Comparison of ENCODE assay signal across 10 cellular contexts in genomic region chr19:12527034-12527836, GRCh38. TPM values are rescaled to one million over a fixed set of nuclear protein-coding genes. Genes with fewer than 3 reads are reported as not detected.
DNase-seq lines count a peak whose midpoint lies in the region; ATAC-seq, FAIRE-seq and TF ChIP-seq lines count a peak whose summit lies in the region.
"Had no signal": no experiment of that assay in that cellular context is flagged by ENCODE, and none has a peak within 500 bp of the region (broad histone marks: within the 10 kb centered on the region; RNA-seq: fewer than 3 reads in every experiment).

No MANE protein-coding gene starts in this region.

- H3K27me3 Mint-ChIP-seq in Caco-2 (ENCODE audit: insufficient read depth, unreplicated experiment) (no peaks in the 10 kb centered on the region), natural killer cell (ENCODE audit: low read depth in 2 of 2) (no peaks in the 10 kb centered on the region)

- intact Hi-C loops in Caco-2 (cut with micrococcal nuclease; ENCODE audit: unreplicated experiment) (no loop called here), natural killer cell (cut with micrococcal nuclease) (no loop called here)

- H3K9ac ChIP-seq in mesenchymal stem cell (ENCODE audit: low read length): no peak overlapping the region

- WGBS in mesenchymal stem cell: 98% methylated on average over 8 of the region's 8 CpGs

- H2BK15ac ChIP-seq in mesenchymal stem cell (ENCODE audit: low read depth, poor library complexity, severe bottlenecking): no peak overlapping the region

- H3K4me1 Mint-ChIP-seq in Caco-2 (ENCODE audit: low read depth, unreplicated experiment) (no peaks in the 10 kb centered on the region), natural killer cell (no peaks in the 10 kb centered on the region)

- H4K8ac ChIP-seq in mesenchymal stem cell (ENCODE audit: low read length): no peak overlapping the region

- CTCF ChIA-PET in Caco-2 (lab: Charles Lee): no interaction called here

- no peak overlapping the region for H2AFZ ChIP-seq in mesenchymal stem cell (ENCODE audit: low read depth, low read length)

- no peak overlapping the region for H3K27ac ChIP-seq in mesenchymal stem cell (ENCODE audit: low read length, poor library complexity, severe bottlenecking)

- H3K4me1 ChIP-seq in Caco-2: no peaks in the 10 kb centered on the region
- H3K4me1 ChIP-seq in mesenchymal stem cell (ENCODE audit: control insufficient read depth, insufficient read depth, low read depth, low read length): no peaks in the 10 kb centered on the region

- no peak overlapping the region for H4K91ac ChIP-seq in mesenchymal stem cell (ENCODE audit: low read length)

- no peak overlapping the region for H3K23ac ChIP-seq in mesenchymal stem cell (ENCODE audit: low read length in 2 of 2)

- no peak for FAIRE-seq in bronchial epithelial cell (lab: Jason Lieb, UNC)

- H3K36me3 Mint-ChIP-seq in Caco-2 (ENCODE audit: insufficient read depth, unreplicated experiment): peaks cover 88% of the 10 kb centered on the region
- H3K36me3 Mint-ChIP-seq in natural killer cell: peaks cover 71% of the 10 kb centered on the region

- DNase-seq in Caco-2 (peak in 1 of 2 experiments; percentile 11), HFF-Myc (ENCODE audit: extremely low read depth, low read depth) (peak; percentile 7), bronchial epithelial cell (ENCODE audit: low read depth) (peak; percentile 28), mesenchymal stem cell (peak; percentile 49), natural killer cell (no peak)
- DNase-seq in stimulated activated CD4-positive, alpha-beta T cell treated with anti-CD3 and anti-CD28 coated beads, Interleukin-15, amount 100 ng/mL, for 24 hours: no peak
- DNase-seq: NCI-H226; stimulated activated CD4-positive, alpha-beta T cell treated with anti-CD3 and anti-CD28 coated beads, Interleukin-4, amount 100 ng/mL, for 24 hours had no signal

- H3K4me2 ChIP-seq in mesenchymal stem cell (ENCODE audit: low read length, poor library complexity, severe bottlenecking): no peak overlapping the region

- H3K36me3 ChIP-seq in Caco-2 (ENCODE audit: control insufficient read depth, insufficient read depth, low read length) (peaks cover 22% of the 10 kb centered on the region), bronchial epithelial cell (ENCODE audit: control insufficient read depth, insufficient read depth, low read length) (peaks cover 13% of the 10 kb centered on the region), mesenchymal stem cell (ENCODE audit: control insufficient read depth in 1 of 2, insufficient read depth in 2 of 2, low read depth in 1 of 2, low read length in 2 of 2) (peaks cover 48 to 77% of the 10 kb centered on the region in 2 experiments)

- H3K4me3 ChIP-seq in Caco-2 (ENCODE audit: low read depth, low read length): no peak overlapping the region
- no peak overlapping the region for H3K4me3 ChIP-seq in HFF-Myc (replicated peaks; ENCODE audit: low read depth, low read length)
- no peak overlapping the region for H3K4me3 ChIP-seq in bronchial epithelial cell (ENCODE audit: low read depth, low read length)
- H3K4me3 ChIP-seq in mesenchymal stem cell (ENCODE audit: insufficient read depth in 1 of 2, low read depth in 1 of 2, low read length in 2 of 2): peak overlapping the region in 1 of 2 experiments; percentile 66

- no peak overlapping the region for H2AK5ac ChIP-seq in mesenchymal stem cell (ENCODE audit: low read length, severe bottlenecking)

- no peak for TF ChIP-seq CTCF in Caco-2 (IDR thresholded peaks at IDR 0.05; ENCODE audit: insufficient read depth in 1 of 2, low read depth in 1 of 2, low read length in 1 of 2, severe bottlenecking in 1 of 2, unreplicated experiment in 1 of 2)
- TF ChIP-seq CTCF in HFF-Myc (IDR thresholded peaks at IDR 0.05; ENCODE audit: low read depth, low read length, missing control alignments): no peak
- no peak for TF ChIP-seq CTCF in bronchial epithelial cell (IDR thresholded peaks at IDR 0.05; ENCODE audit: insufficient read depth, low read length, severe bottlenecking)
- no peak for TF ChIP-seq CTCF in natural killer cell (IDR thresholded peaks at IDR 0.05)

- TSS peak; percentile 21 for BruUV-seq in Caco-2 (replicated peaks; lab: Mats Ljungman, UMichigan)

- POLR2A ChIA-PET in Caco-2 (lab: Charles Lee): no interaction called here

- H3K9me3 ChIP-seq in Caco-2: peaks cover 80% of the 10 kb centered on the region
- peaks cover 96% of the 10 kb centered on the region for H3K9me3 ChIP-seq in mesenchymal stem cell (ENCODE audit: control insufficient read depth, low read length)

- no peak overlapping the region for H2BK12ac ChIP-seq in mesenchymal stem cell (ENCODE audit: low read length in 2 of 2)

- ATAC-seq in HG02763 (IDR thresholded peaks at IDR 0.05; ENCODE audit: unreplicated experiment) (no peak), natural killer cell (no peak)

- H3K79me1 ChIP-seq in mesenchymal stem cell (replicated peaks; ENCODE audit: low read length, poor library complexity, severe bottlenecking): peaks cover 19% of the 10 kb centered on the region

- no peak overlapping the region for H3K18ac ChIP-seq in mesenchymal stem cell (ENCODE audit: low read depth in 1 of 2, low read length in 2 of 2)

- no peak overlapping the region for H3K4ac ChIP-seq in mesenchymal stem cell (ENCODE audit: low read depth in 1 of 2, low read length in 2 of 2)

- no peak overlapping the region for H2BK5ac ChIP-seq in mesenchymal stem cell (ENCODE audit: low read depth, low read length, poor library complexity, severe bottlenecking)

- H3K9me3 Mint-ChIP-seq in Caco-2 (ENCODE audit: unreplicated experiment): peaks cover 37% of the 10 kb centered on the region
- H3K9me3 Mint-ChIP-seq in natural killer cell: peaks cover 10 to 29% of the 10 kb centered on the region in 2 donors

- H3K4me3 Mint-ChIP-seq in Caco-2 (ENCODE audit: unreplicated experiment) (no peak overlapping the region), natural killer cell (no peak overlapping the region)
- H3K4me3 Mint-ChIP-seq: T-helper 2 cell treated with Interferon-gamma antibody and Interleukin-4, amounts not matched to agents 5 μg/mL and 100 μg/mL, for 36 hours had no signal

- H3K14ac ChIP-seq in mesenchymal stem cell (ENCODE audit: low read length in 2 of 2): no peak overlapping the region

- H3K27me3 ChIP-seq in Caco-2 (replicated peaks; ENCODE audit: control insufficient read depth, insufficient read depth, low read length) (no peaks in the 10 kb centered on the region), bronchial epithelial cell (ENCODE audit: control insufficient read depth, insufficient read depth, low read length) (no peaks in the 10 kb centered on the region), mesenchymal stem cell (ENCODE audit: control insufficient read depth in 1 of 2, insufficient read depth in 1 of 2, low read length in 2 of 2) (no peaks in the 10 kb centered on the region)

- H2BK120ac ChIP-seq in mesenchymal stem cell (ENCODE audit: low read depth, low read length): no peak overlapping the region

- no peak overlapping the region for H3K27ac Mint-ChIP-seq in Caco-2 (ENCODE audit: unreplicated experiment)
- no peak overlapping the region for H3K27ac Mint-ChIP-seq in natural killer cell
- H3K27ac Mint-ChIP-seq: T-helper 2 cell treated with Interferon-gamma antibody and Interleukin-4, amounts not matched to agents 5 μg/mL and 100 μg/mL, for 36 hours had no signal

RNA-seq across cellular contexts. Expression of gene ZNF564, which starts 24.0 kb away (rescaled TPM):
- total RNA-seq in Caco-2 (2022): 11.1 and 11.6 TPM in 2 replicates
- 7.4 and 9.0 TPM in 2 replicates for total RNA-seq in bronchial epithelial cell
- 2.1 TPM for polyA plus RNA-seq in mesenchymal stem cell (2013, experiment 1 of 2)
- 2.3 TPM for polyA plus RNA-seq in mesenchymal stem cell (2013, experiment 2 of 2)
- total RNA-seq in natural killer cell: 10 to 100 TPM; 22.0 to 27.1 (median 23.3) TPM

RNA-seq across cellular contexts. Expression of gene ZNF709, which starts 42.6 kb away (rescaled TPM):
- total RNA-seq in Caco-2 (2022): 1.7 and 2.4 TPM in 2 replicates
- 0.26 and 0.64 TPM in 2 replicates for total RNA-seq in bronchial epithelial cell
- polyA plus RNA-seq in mesenchymal stem cell (2013, experiment 1 of 2): 0.66 TPM
- polyA plus RNA-seq in mesenchymal stem cell (2013, experiment 2 of 2): 0.68 TPM
- 1 to 10 TPM; 4.1 to 4.7 (median 4.1) TPM for total RNA-seq in natural killer cell

Comparison
In these comparisons a context has a peak if more than half of its experiments do, and no peak if none do; other contexts are left out.
1. DNase-seq: peak in HFF-Myc (single experiment), bronchial epithelial cell (single experiment) and mesenchymal stem cell (single experiment); none in stimulated activated CD4-positive, alpha-beta T cell treated with anti-CD3 and anti-CD28 coated beads, Interleukin-15, amount 100 ng/mL, for 24 hours (single experiment) and natural killer cell (single experiment).